ENCODE assay signal across 2 cellular contexts in the genomic region with DNA sequence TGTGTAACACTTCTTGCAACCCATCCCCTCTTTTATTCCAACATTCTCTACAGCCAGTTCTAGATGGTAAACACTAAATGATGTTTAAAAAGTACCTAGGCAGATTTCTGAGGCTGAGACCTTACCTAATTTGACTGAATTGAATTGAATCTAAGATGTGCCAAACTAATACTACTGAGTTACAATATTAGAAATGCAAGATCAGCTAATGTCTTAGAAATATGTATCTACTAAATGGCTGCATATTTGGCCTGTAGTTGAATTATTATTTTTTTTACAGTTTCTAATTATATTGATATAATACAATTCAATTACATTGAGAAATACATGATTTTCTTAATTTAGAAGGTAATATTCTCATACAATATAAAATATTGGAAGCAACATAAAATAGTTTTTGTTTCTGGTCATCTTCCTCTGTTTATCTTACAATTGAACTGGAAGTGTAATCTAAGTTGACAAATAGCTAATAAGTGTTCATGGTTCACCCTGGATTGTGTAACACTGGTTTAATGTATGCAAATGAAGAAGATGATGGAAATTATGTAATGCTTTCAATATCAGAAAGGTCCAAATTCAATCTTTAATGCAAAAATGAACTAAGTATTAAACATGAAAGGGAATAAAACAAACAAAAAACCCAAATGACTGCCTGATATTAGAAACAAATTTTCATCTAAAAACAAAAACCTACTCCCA.
TF ChIP-seq lines count a peak whose summit lies in the region.

No MANE protein-coding gene starts in this region.

TF ChIP-seq in GM12878, 131 proteins besides CTCF, POLR2A, EP300 and RAD21 (continues in another document):
- TF ChIP-seq CEBPB (IDR thresholded peaks at IDR 0.05; ENCODE audit: borderline replicate concordance in 1 of 2, low read depth in 2 of 2, low read length in 2 of 2): no peak
- TF ChIP-seq ZBTB33 (IDR thresholded peaks at IDR 0.05): no peak
- TF ChIP-seq TAF1 (IDR thresholded peaks at IDR 0.05; ENCODE audit: borderline replicate concordance, low read depth, low read length): no peak
- no peak for TF ChIP-seq IRF4 (IDR thresholded peaks at IDR 0.05; ENCODE audit: low read depth, low read length)
- TF ChIP-seq, protein P1, sequence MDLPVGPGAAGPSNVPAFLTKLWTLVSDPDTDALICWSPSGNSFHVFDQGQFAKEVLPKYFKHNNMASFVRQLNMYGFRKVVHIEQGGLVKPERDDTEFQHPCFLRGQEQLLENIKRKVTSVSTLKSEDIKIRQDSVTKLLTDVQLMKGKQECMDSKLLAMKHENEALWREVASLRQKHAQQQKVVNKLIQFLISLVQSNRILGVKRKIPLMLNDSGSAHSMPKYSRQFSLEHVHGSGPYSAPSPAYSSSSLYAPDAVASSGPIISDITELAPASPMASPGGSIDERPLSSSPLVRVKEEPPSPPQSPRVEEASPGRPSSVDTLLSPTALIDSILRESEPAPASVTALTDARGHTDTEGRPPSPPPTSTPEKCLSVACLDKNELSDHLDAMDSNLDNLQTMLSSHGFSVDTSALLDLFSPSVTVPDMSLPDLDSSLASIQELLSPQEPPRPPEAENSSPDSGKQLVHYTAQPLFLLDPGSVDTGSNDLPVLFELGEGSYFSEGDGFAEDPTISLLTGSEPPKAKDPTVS (IDR thresholded peaks at IDR 0.05; ENCODE audit: low read depth, low read length): no peak
- no peak for TF ChIP-seq ESRRA (IDR thresholded peaks at IDR 0.05; ENCODE audit: low read length)
- TF ChIP-seq NRF1 (conservative IDR thresholded peaks at IDR 0.05; ENCODE audit: low read depth, low read length): no peak
- no peak for TF ChIP-seq LARP7 (IDR thresholded peaks at IDR 0.05)
- TF ChIP-seq, protein P2, sequence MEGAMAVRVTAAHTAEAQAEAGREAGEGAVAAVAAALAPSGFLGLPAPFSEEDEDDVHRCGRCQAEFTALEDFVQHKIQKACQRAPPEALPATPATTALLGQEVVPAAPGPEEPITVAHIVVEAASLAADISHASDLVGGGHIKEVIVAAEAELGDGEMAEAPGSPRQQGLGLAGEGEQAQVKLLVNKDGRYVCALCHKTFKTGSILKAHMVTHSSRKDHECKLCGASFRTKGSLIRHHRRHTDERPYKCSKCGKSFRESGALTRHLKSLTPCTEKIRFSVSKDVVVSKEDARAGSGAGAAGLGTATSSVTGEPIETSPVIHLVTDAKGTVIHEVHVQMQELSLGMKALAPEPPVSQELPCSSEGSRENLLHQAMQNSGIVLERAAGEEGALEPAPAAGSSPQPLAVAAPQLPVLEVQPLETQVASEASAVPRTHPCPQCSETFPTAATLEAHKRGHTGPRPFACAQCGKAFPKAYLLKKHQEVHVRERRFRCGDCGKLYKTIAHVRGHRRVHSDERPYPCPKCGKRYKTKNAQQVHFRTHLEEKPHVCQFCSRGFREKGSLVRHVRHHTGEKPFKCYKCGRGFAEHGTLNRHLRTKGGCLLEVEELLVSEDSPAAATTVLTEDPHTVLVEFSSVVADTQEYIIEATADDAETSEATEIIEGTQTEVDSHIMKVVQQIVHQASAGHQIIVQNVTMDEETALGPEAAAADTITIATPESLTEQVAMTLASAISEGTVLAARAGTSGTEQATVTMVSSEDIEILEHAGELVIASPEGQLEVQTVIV (IDR thresholded peaks at IDR 0.05; ENCODE audit: borderline replicate concordance, partially characterized antibody): no peak
- TF ChIP-seq ZSCAN29 (IDR thresholded peaks at IDR 0.05): no peak
- TF ChIP-seq JUNB (IDR thresholded peaks at IDR 0.05): no peak
- TF ChIP-seq CBX3 (IDR thresholded peaks at IDR 0.05; ENCODE audit: borderline replicate concordance, low read depth): no peak
- TF ChIP-seq CUX1 (IDR thresholded peaks at IDR 0.05; ENCODE audit: insufficient replicate concordance, low read depth, low read length): no peak
- no peak for TF ChIP-seq HDAC6 (IDR thresholded peaks at IDR 0.05; ENCODE audit: unreplicated experiment)
- TF ChIP-seq TCF7 (IDR thresholded peaks at IDR 0.05; ENCODE audit: borderline replicate concordance): no peak

TF ChIP-seq in neural cell, 6 proteins besides CTCF, POLR2A, EP300 and RAD21:
- no peak for TF ChIP-seq TAF1 (IDR thresholded peaks at IDR 0.05; ENCODE audit: low read depth)
- no peak for TF ChIP-seq SMC3 (conservative IDR thresholded peaks at IDR 0.05; ENCODE audit: poor library complexity)
- TF ChIP-seq POLR2AphosphoS5 (IDR thresholded peaks at IDR 0.05): no peak
- TF ChIP-seq, protein P3, sequence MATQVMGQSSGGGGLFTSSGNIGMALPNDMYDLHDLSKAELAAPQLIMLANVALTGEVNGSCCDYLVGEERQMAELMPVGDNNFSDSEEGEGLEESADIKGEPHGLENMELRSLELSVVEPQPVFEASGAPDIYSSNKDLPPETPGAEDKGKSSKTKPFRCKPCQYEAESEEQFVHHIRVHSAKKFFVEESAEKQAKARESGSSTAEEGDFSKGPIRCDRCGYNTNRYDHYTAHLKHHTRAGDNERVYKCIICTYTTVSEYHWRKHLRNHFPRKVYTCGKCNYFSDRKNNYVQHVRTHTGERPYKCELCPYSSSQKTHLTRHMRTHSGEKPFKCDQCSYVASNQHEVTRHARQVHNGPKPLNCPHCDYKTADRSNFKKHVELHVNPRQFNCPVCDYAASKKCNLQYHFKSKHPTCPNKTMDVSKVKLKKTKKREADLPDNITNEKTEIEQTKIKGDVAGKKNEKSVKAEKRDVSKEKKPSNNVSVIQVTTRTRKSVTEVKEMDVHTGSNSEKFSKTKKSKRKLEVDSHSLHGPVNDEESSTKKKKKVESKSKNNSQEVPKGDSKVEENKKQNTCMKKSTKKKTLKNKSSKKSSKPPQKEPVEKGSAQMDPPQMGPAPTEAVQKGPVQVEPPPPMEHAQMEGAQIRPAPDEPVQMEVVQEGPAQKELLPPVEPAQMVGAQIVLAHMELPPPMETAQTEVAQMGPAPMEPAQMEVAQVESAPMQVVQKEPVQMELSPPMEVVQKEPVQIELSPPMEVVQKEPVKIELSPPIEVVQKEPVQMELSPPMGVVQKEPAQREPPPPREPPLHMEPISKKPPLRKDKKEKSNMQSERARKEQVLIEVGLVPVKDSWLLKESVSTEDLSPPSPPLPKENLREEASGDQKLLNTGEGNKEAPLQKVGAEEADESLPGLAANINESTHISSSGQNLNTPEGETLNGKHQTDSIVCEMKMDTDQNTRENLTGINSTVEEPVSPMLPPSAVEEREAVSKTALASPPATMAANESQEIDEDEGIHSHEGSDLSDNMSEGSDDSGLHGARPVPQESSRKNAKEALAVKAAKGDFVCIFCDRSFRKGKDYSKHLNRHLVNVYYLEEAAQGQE (IDR thresholded peaks at IDR 0.05; ENCODE audit: borderline replicate concordance): no peak
- no peak for TF ChIP-seq MXI1 (conservative IDR thresholded peaks at IDR 0.05; ENCODE audit: poor library complexity, severe bottlenecking)
- no peak for TF ChIP-seq EZH2 (IDR thresholded peaks at IDR 0.05; ENCODE audit: borderline replicate concordance, insufficient read depth, low read length, poor library complexity, severe bottlenecking)
